Comparison of ENCODE assay signal across 8 cellular contexts in genomic region chr7:142797342-142797798, GRCh38. TPM values are rescaled to one million over a fixed set of nuclear protein-coding genes. Genes with fewer than 3 reads are reported as not detected.
DNase-seq lines count a peak whose midpoint lies in the region; ATAC-seq, FAIRE-seq and TF ChIP-seq lines count a peak whose summit lies in the region.

No MANE protein-coding gene starts in this region.

- POLR2A ChIA-PET in OCI-LY7 (lab: Charles Lee), result interaction anchor here (0.8 to 19.1 kb wide), 7 partner anchors 9 to 126 kb away, joined by 3 to 666 read pairs (median 5); no protein-coding TSS in a partner anchor

- H3K4me2 ChIP-seq in OCI-LY7 (ENCODE audit: low read length), result peak overlapping the region; percentile 89

- TF ChIP-seq CTCF in OCI-LY7 (conservative IDR thresholded peaks at IDR 0.05; ENCODE audit: low read length) (no peak), fibroblast of pulmonary artery (IDR thresholded peaks at IDR 0.05; ENCODE audit: low read length, missing control alignments) (no peak), retinal pigment epithelial cell (conservative IDR thresholded peaks at IDR 0.05; ENCODE audit: low read depth, low read length) (no peak), GM10266 (IDR thresholded peaks at IDR 0.05; ENCODE audit: control insufficient read depth, insufficient read depth, low read depth, missing control alignments) (no peak)

- H4K20me1 ChIP-seq in OCI-LY7 (ENCODE audit: insufficient read depth, low read length), result no peaks in the 10 kb centered on the region

- no peaks in the 10 kb centered on the region for H3K9me2 ChIP-seq in OCI-LY7 (ENCODE audit: insufficient read depth, low read length)

- intact Hi-C loops in OCI-LY7 (cut with micrococcal nuclease; ENCODE audit: unreplicated experiment), result no loop called here

- peak overlapping the region; percentile 100 for H3K27ac Mint-ChIP-seq in CD4-positive, CD25-positive, alpha-beta regulatory T cell

- H3K79me2 ChIP-seq in OCI-LY7 (ENCODE audit: insufficient read depth, low read depth, low read length), result peaks cover 50% of the 10 kb centered on the region; the same call in 1 of the 2 replicates

- no peaks in the 10 kb centered on the region for H3K27me3 Mint-ChIP-seq in CD4-positive, CD25-positive, alpha-beta regulatory T cell

- no peaks in the 10 kb centered on the region for H3K27me3 ChIP-seq in CD4-positive, CD25-positive, alpha-beta regulatory T cell (ENCODE audit: control insufficient read depth, insufficient read depth, low read length)

- H3K36me3 Mint-ChIP-seq in CD4-positive, CD25-positive, alpha-beta regulatory T cell, result peaks cover 68% of the 10 kb centered on the region

- peak overlapping the region; percentile 100 for H3K4me3 ChIP-seq in CD4-positive, CD25-positive, alpha-beta regulatory T cell (ENCODE audit: low read depth, low read length)
- H3K4me3 ChIP-seq in OCI-LY7 (ENCODE audit: low read depth, low read length, poor library complexity, severe bottlenecking) (peak overlapping the region; percentile 81), fibroblast of pulmonary artery (replicated peaks; ENCODE audit: low read depth, low read length) (peak overlapping the region; percentile 26), retinal pigment epithelial cell (ENCODE audit: low read length) (peak overlapping the region; percentile 48)

- CTCF ChIA-PET in OCI-LY7 (lab: Charles Lee; ENCODE audit: unreplicated experiment), result interaction anchor here (1.0 to 5.7 kb wide), 5 partner anchors 9 to 84 kb away, joined by 4 to 90 read pairs (median 8); no protein-coding TSS in a partner anchor

- H3K4me3 Mint-ChIP-seq in CD4-positive, CD25-positive, alpha-beta regulatory T cell, result peak overlapping the region; percentile 98 to 100 (median 99)

- BruUV-seq in OCI-LY7 (replicated peaks; lab: Mats Ljungman, UMichigan), result no TSS peak

- no peak overlapping the region for H2AFZ ChIP-seq in OCI-LY7 (ENCODE audit: low read length)

- FAIRE-seq in frontal cortex (lab: Jason Lieb, UNC), result no peak

- H3K36me3 ChIP-seq in CD4-positive, CD25-positive, alpha-beta regulatory T cell (ENCODE audit: control insufficient read depth, insufficient read depth, low read length), result peaks cover 44% of the 10 kb centered on the region
- peaks cover 40% of the 10 kb centered on the region for H3K36me3 ChIP-seq in OCI-LY7 (ENCODE audit: insufficient read depth, low read length)

- peaks cover 0 to 5% (median 0%) of the 10 kb centered on the region in 7 donors for H3K9me3 Mint-ChIP-seq in CD4-positive, CD25-positive, alpha-beta regulatory T cell

- no peak for ATAC-seq in CD4-positive, CD25-positive, alpha-beta regulatory T cell (ENCODE audit: low read depth in 2 of 2)
- ATAC-seq in GM21528 (IDR thresholded peaks at IDR 0.05; ENCODE audit: low FRiP score, unreplicated experiment), result peak; percentile 37

- H3K4me1 Mint-ChIP-seq in CD4-positive, CD25-positive, alpha-beta regulatory T cell, result peaks cover 31 to 71% (median 50%) of the 10 kb centered on the region in 4 donors

- peak overlapping the region; percentile 100 for H3K27ac ChIP-seq in CD4-positive, CD25-positive, alpha-beta regulatory T cell (ENCODE audit: insufficient read depth, low read length, poor library complexity, severe bottlenecking)
- H3K27ac ChIP-seq in OCI-LY7 (ENCODE audit: low read depth, low read length, poor library complexity, severe bottlenecking), result peak overlapping the region; percentile 88

- DNase-seq in CD4-positive, CD25-positive, alpha-beta regulatory T cell, result peak in 2 of 3 donors; percentile 45 to 71
- DNase-seq in OCI-LY7 (ENCODE audit: low spot score) (peak; percentile 61), fibroblast of pulmonary artery (ENCODE audit: low read depth) (no peak), retinal pigment epithelial cell (ENCODE audit: low read depth) (no peak), frontal cortex (ENCODE audit: low spot score in 2 of 2) (no peak), NCI-H1417 treated with DMSO at 0.1 percent for 48 hours (lab: John Stamatoyannopoulos, UW) (no peak), GM10266 (ENCODE audit: extremely low spot score) (no peak)

- peaks cover 72% of the 10 kb centered on the region for H3K4me1 ChIP-seq in CD4-positive, CD25-positive, alpha-beta regulatory T cell (ENCODE audit: control insufficient read depth, insufficient read depth, low read length, poor library complexity, severe bottlenecking)
- H3K4me1 ChIP-seq in OCI-LY7 (ENCODE audit: insufficient read depth, low read length, poor library complexity, severe bottlenecking), result peaks cover 70% of the 10 kb centered on the region

- H3K9me3 ChIP-seq in CD4-positive, CD25-positive, alpha-beta regulatory T cell (ENCODE audit: control insufficient read depth in 2 of 2, low read length in 2 of 2), result no peaks in the 10 kb centered on the region
- H3K9me3 ChIP-seq in OCI-LY7 (ENCODE audit: low read length), result no peaks in the 10 kb centered on the region

RNA-seq across cellular contexts. Expression of gene PRSS2, which starts 26.6 kb away (rescaled TPM):
- total RNA-seq in CD4-positive, CD25-positive, alpha-beta regulatory T cell, result 0.52 TPM
- 1 to 10 TPM; 1.5 to 3.2 (median 2.7) TPM for polyA plus RNA-seq in CD4-positive, CD25-positive, alpha-beta regulatory T cell
- total RNA-seq in OCI-LY7 (2014; rRNA removed; shearing (Covaris generic)), result 0.23 and 0.60 TPM in 2 replicates
- total RNA-seq in OCI-LY7 (2022), result 1.1 TPM in 2 replicates
- total RNA-seq in frontal cortex, result not detected

RNA-seq across cellular contexts. Expression of gene PRSS1, which starts 48.1 kb away (rescaled TPM):
- not detected for total RNA-seq in CD4-positive, CD25-positive, alpha-beta regulatory T cell
- under 1 TPM in 1 of 4 donors, not detected in 3; 0.49 TPM for polyA plus RNA-seq in CD4-positive, CD25-positive, alpha-beta regulatory T cell
- total RNA-seq in OCI-LY7 (2014; rRNA removed; shearing (Covaris generic)), result not detected in 2 replicates
- total RNA-seq in OCI-LY7 (2022) (not detected in 2 replicates), frontal cortex (not detected)

RNA-seq across cellular contexts. Expression of gene EPHB6, which starts 57.5 kb away (rescaled TPM):
- 58.0 TPM for total RNA-seq in CD4-positive, CD25-positive, alpha-beta regulatory T cell
- 10 to 100 TPM; 22.4 to 30.4 (median 28.6) TPM for polyA plus RNA-seq in CD4-positive, CD25-positive, alpha-beta regulatory T cell
- total RNA-seq in OCI-LY7 (2014; rRNA removed; shearing (Covaris generic)), result 0.15 and 0.41 TPM in 2 replicates
- total RNA-seq in OCI-LY7 (2022) (0.33 and 0.57 TPM in 2 replicates), frontal cortex (29.3 TPM)

Comparison
In these comparisons a context has a peak if more than half of its experiments do, and no peak if none do; other contexts are left out.
1. DNase-seq: peak in CD4-positive, CD25-positive, alpha-beta regulatory T cell (2 of 3) and OCI-LY7 (single experiment); none in fibroblast of pulmonary artery (single experiment), retinal pigment epithelial cell (single experiment), frontal cortex (0 of 2), NCI-H1417 treated with DMSO at 0.1 percent for 48 hours (single experiment) and GM10266 (single experiment).
2. H3K4me3 ChIP-seq: peak in every context shown above with its lines; median percentile 100 in CD4-positive, CD25-positive, alpha-beta regulatory T cell; 81 in OCI-LY7; 48 in retinal pigment epithelial cell; 26 in fibroblast of pulmonary artery.
3. RNA of gene EPHB6, which starts 57.5 kb away (total RNA-seq): 58.0 TPM in CD4-positive, CD25-positive, alpha-beta regulatory T cell (single experiment) and 29.3 TPM in frontal cortex (single experiment); 0.15 to 0.57 TPM in OCI-LY7; every median in the first group is over 10 times any median in the second.